18 cellular contexts compared by ENCODE assay signal in the genomic region with DNA sequence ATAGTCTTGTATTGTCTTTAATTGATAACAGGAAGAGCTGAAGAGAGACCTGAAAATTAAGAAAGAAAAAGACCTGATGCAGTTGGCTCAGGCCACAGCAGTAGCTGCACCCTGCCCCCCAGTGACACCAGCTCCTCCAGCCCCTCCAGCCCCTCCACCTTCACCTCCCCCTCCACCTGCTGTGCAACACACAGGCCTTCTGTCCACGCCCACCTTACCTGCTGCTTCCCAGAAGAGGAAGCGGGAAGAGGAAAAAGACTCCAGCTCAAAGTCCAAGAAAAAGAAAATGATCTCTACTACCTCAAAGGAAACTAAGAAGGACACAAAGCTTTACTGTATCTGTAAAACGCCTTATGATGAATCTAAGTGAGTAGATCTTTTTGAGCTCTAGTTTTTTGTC. TPM values are rescaled to one million over a fixed set of nuclear protein-coding genes. Genes with fewer than 3 reads are reported as not detected.
DNase-seq lines count a peak whose midpoint lies in the region; ATAC-seq, FAIRE-seq and TF ChIP-seq lines count a peak whose summit lies in the region.
"Had no signal": no experiment of that assay in that cellular context is flagged by ENCODE, and none has a peak within 500 bp of the region (broad histone marks: within the 10 kb centered on the region; RNA-seq: fewer than 3 reads in every experiment).

No MANE protein-coding gene starts in this region.

- peaks cover 34% of the 10 kb centered on the region for H3K36me3 ChIP-seq in CD4-positive, CD25-positive, alpha-beta regulatory T cell (ENCODE audit: control insufficient read depth, insufficient read depth, low read length)
- H3K36me3 ChIP-seq in CD4-positive, alpha-beta memory T cell (ENCODE audit: insufficient read depth, low read length): peaks cover 20% of the 10 kb centered on the region
- H3K36me3 ChIP-seq in mucosa of descending colon (ENCODE audit: low read depth): no peaks in the 10 kb centered on the region

- intact Hi-C loops in CD4-positive, alpha-beta memory T cell (cut with micrococcal nuclease): no loop called here
- intact Hi-C loops in mucosa of descending colon (cut with DNase I, micrococcal nuclease): loop anchor here in 1 of 2 donors (10.0 kb wide), 1 partner anchor 55 kb away; no protein-coding TSS in a partner anchor

- ATAC-seq in CD4-positive, CD25-positive, alpha-beta regulatory T cell (ENCODE audit: low read depth in 2 of 2): no peak
- no peak for ATAC-seq in activated T-helper 17 cell treated with anti-CD3 and anti-CD28 coated beads, Interleukin-2, amount 50 U/mL, for 72 hours (replicated peaks)
- ATAC-seq in mucosa of descending colon: peak; percentile 88

- H3K4me1 ChIP-seq in CD4-positive, CD25-positive, alpha-beta regulatory T cell (ENCODE audit: control insufficient read depth, insufficient read depth, low read length, poor library complexity, severe bottlenecking): no peaks in the 10 kb centered on the region
- no peaks in the 10 kb centered on the region for H3K4me1 ChIP-seq in CD4-positive, alpha-beta memory T cell (ENCODE audit: insufficient read depth, low read length)
- peaks cover 4% of the 10 kb centered on the region for H3K4me1 ChIP-seq in mucosa of descending colon (ENCODE audit: low read depth)
- H3K4me1 ChIP-seq: BE2C, sigmoid colon had no signal

- H3K36me3 Mint-ChIP-seq in CD4-positive, CD25-positive, alpha-beta regulatory T cell: peaks cover 28% of the 10 kb centered on the region
- peaks cover 22 to 43% of the 10 kb centered on the region in 2 donors for H3K36me3 Mint-ChIP-seq in CD4-positive, alpha-beta memory T cell
- peaks cover 62% of the 10 kb centered on the region for H3K36me3 Mint-ChIP-seq in activated T-helper 17 cell treated with anti-CD3 and anti-CD28 coated beads, Interleukin-2, amount 50 U/mL, for 72 hours (ENCODE audit: low read depth)

- no peaks in the 10 kb centered on the region for H3K27me3 ChIP-seq in CD4-positive, CD25-positive, alpha-beta regulatory T cell (ENCODE audit: control insufficient read depth, insufficient read depth, low read length)
- H3K27me3 ChIP-seq in CD4-positive, alpha-beta memory T cell (ENCODE audit: insufficient read depth, low read length): no peaks in the 10 kb centered on the region
- H3K27me3 ChIP-seq: BE2C, sigmoid colon had no signal

- TF ChIP-seq CTCF in mucosa of descending colon (IDR thresholded peaks at IDR 0.05): no peak

- no peak for FAIRE-seq in GM19239 (lab: Jason Lieb, UNC)
- FAIRE-seq: keratinocyte had no signal

- peak overlapping the region in 1 of 4 donors; percentile 58 for H3K4me3 Mint-ChIP-seq in CD4-positive, CD25-positive, alpha-beta regulatory T cell
- no peak overlapping the region for H3K4me3 Mint-ChIP-seq in CD4-positive, alpha-beta memory T cell
- no peak overlapping the region for H3K4me3 Mint-ChIP-seq in activated T-helper 17 cell treated with anti-CD3 and anti-CD28 coated beads, Interleukin-2, amount 50 U/mL, for 72 hours

- H3K4me3 ChIP-seq in CD4-positive, CD25-positive, alpha-beta regulatory T cell (ENCODE audit: low read depth, low read length): no peak overlapping the region
- H3K4me3 ChIP-seq in CD4-positive, alpha-beta memory T cell (ENCODE audit: low read length in 2 of 2): no peak overlapping the region
- no peak overlapping the region for H3K4me3 ChIP-seq in mucosa of descending colon
- H3K4me3 ChIP-seq: coronary artery, sigmoid colon had no signal

- H3K27ac Mint-ChIP-seq in CD4-positive, CD25-positive, alpha-beta regulatory T cell: peak overlapping the region in 2 of 3 donors; percentile 80 to 84
- peak overlapping the region in 6 of 7 donors; percentile 1 to 90 (median 72) for H3K27ac Mint-ChIP-seq in CD4-positive, alpha-beta memory T cell
- peak overlapping the region; percentile 18 for H3K27ac Mint-ChIP-seq in activated T-helper 17 cell treated with anti-CD3 and anti-CD28 coated beads, Interleukin-2, amount 50 U/mL, for 72 hours

- CTCF ChIA-PET in CD4-positive, alpha-beta memory T cell (lab: Charles Lee; ENCODE audit: partially characterized antibody): interaction anchor here (0.9 to 1.7 kb wide), 7 partner anchors 17 to 506 kb away, joined by 3 to 4 read pairs (median 4); no protein-coding TSS in a partner anchor

- H3K27me3 Mint-ChIP-seq in CD4-positive, CD25-positive, alpha-beta regulatory T cell: no peaks in the 10 kb centered on the region
- H3K27me3 Mint-ChIP-seq in CD4-positive, alpha-beta memory T cell: no peaks in the 10 kb centered on the region
- no peaks in the 10 kb centered on the region for H3K27me3 Mint-ChIP-seq in activated T-helper 17 cell treated with anti-CD3 and anti-CD28 coated beads, Interleukin-2, amount 50 U/mL, for 72 hours

- H3K27ac ChIP-seq in CD4-positive, CD25-positive, alpha-beta regulatory T cell (ENCODE audit: insufficient read depth, low read length, poor library complexity, severe bottlenecking): no peak overlapping the region
- no peak overlapping the region for H3K27ac ChIP-seq in CD4-positive, alpha-beta memory T cell (ENCODE audit: low read depth, low read length)
- H3K27ac ChIP-seq: sigmoid colon had no signal

- no peak for DNase-seq in CD4-positive, CD25-positive, alpha-beta regulatory T cell
- DNase-seq in CD4-positive, alpha-beta memory T cell: no peak
- peak in 2 of 3 donors; percentile 51 to 53 for DNase-seq in mucosa of descending colon
- DNase-seq in GM19239 (ENCODE audit: insufficient read length, low spot score): no peak
- no peak for DNase-seq in retina
- no peak for DNase-seq in LoVo (ENCODE audit: low spot score)
- DNase-seq: activated effector memory CD4-positive, alpha-beta T cell treated with Interleukin-2 at 50 U/mL for 16 hours; BE2C; DMS79; erythroblast; NCI-H1694; nucleus accumbens; sigmoid colon; stimulated activated CD4-positive, alpha-beta T cell treated with anti-CD3 and anti-CD28 coated beads, Interleukin-2, amount 100 ng/mL, for 48 hours; T-helper 9 cell had no signal

- H3K9me3 Mint-ChIP-seq in CD4-positive, CD25-positive, alpha-beta regulatory T cell: no peaks in the 10 kb centered on the region
- H3K9me3 Mint-ChIP-seq in CD4-positive, alpha-beta memory T cell: no peaks in the 10 kb centered on the region
- no peaks in the 10 kb centered on the region for H3K9me3 Mint-ChIP-seq in activated T-helper 17 cell treated with anti-CD3 and anti-CD28 coated beads, Interleukin-2, amount 50 U/mL, for 72 hours

- POLR2A ChIA-PET in CD4-positive, alpha-beta memory T cell (lab: Charles Lee; ENCODE audit: partially characterized antibody): interaction anchor here (0.9 kb wide), 1 partner anchor 36 kb away, joined by 3 read pairs; no protein-coding TSS in a partner anchor

- H3K9me3 ChIP-seq in CD4-positive, CD25-positive, alpha-beta regulatory T cell (ENCODE audit: control insufficient read depth in 2 of 2, low read length in 2 of 2): no peaks in the 10 kb centered on the region
- H3K9me3 ChIP-seq in CD4-positive, alpha-beta memory T cell (ENCODE audit: control insufficient read depth in 1 of 2, low read length in 2 of 2): no peaks in the 10 kb centered on the region
- no peaks in the 10 kb centered on the region for H3K9me3 ChIP-seq in mucosa of descending colon
- H3K9me3 ChIP-seq: BE2C, sigmoid colon had no signal

- H3K4me1 Mint-ChIP-seq in CD4-positive, CD25-positive, alpha-beta regulatory T cell: peaks cover 0 to 10% (median 3%) of the 10 kb centered on the region in 4 donors
- peaks cover 0 to 6% (median 3%) of the 10 kb centered on the region in 4 donors for H3K4me1 Mint-ChIP-seq in CD4-positive, alpha-beta memory T cell
- H3K4me1 Mint-ChIP-seq in activated T-helper 17 cell treated with anti-CD3 and anti-CD28 coated beads, Interleukin-2, amount 50 U/mL, for 72 hours: peaks cover 12% of the 10 kb centered on the region

RNA-seq across cellular contexts. Expression of gene C17orf58, which starts 36.8 kb away (rescaled TPM):
- total RNA-seq in CD4-positive, CD25-positive, alpha-beta regulatory T cell: 1.2 TPM
- polyA plus RNA-seq in CD4-positive, CD25-positive, alpha-beta regulatory T cell: 1 to 10 TPM in 2 of 4 donors, under 1 TPM in 2; 0.42 to 2.3 (median 1.3) TPM
- 1 to 10 TPM in 1 of 2 experiments, under 1 TPM in 1; 0.97 to 1.3 TPM for total RNA-seq in CD4-positive, alpha-beta memory T cell
- 1 to 10 TPM in 1 of 2 donors, under 1 TPM in 1; 0.58 to 1.4 TPM for polyA plus RNA-seq in CD4-positive, alpha-beta memory T cell
- 10 to 100 TPM; 25.9 to 27.3 TPM for total RNA-seq in activated T-helper 17 cell treated with anti-CD3 and anti-CD28 coated beads, Interleukin-2, amount 50 U/mL, for 72 hours
- 10 to 100 TPM in 1 of 3 donors, 1 to 10 TPM in 2; 6.4 to 11.1 (median 8.4) TPM for total RNA-seq in mucosa of descending colon

Comparison
In these comparisons a context has a peak if more than half of its experiments do, and no peak if none do; other contexts are left out.
1. DNase-seq: peak in mucosa of descending colon (2 of 3); none in CD4-positive, CD25-positive, alpha-beta regulatory T cell (0 of 3), CD4-positive, alpha-beta memory T cell (0 of 5), GM19239 (single experiment), retina (single experiment) and LoVo (single experiment).
2. H3K27ac Mint-ChIP-seq: peak in every context shown above with its lines; median percentile 82 in CD4-positive, CD25-positive, alpha-beta regulatory T cell; 72 in CD4-positive, alpha-beta memory T cell; 18 in activated T-helper 17 cell treated with anti-CD3 and anti-CD28 coated beads, Interleukin-2, amount 50 U/mL, for 72 hours.